In genomic region chr18:74457743-74458465, GRCh38 we compare ENCODE assay signal across 12 cellular contexts. TPM values are rescaled to one million over a fixed set of nuclear protein-coding genes. Genes with fewer than 3 reads are reported as not detected.
DNase-seq lines count a peak whose midpoint lies in the region; ATAC-seq and TF ChIP-seq lines count a peak whose summit lies in the region.
"Had no signal": no experiment of that assay in that cellular context is flagged by ENCODE, and none has a peak within 500 bp of the region (broad histone marks: within the 10 kb centered on the region; RNA-seq: fewer than 3 reads in every experiment).

No MANE protein-coding gene starts in this region.

- CTCF ChIA-PET in CD8-positive, alpha-beta T cell (lab: Charles Lee), result interaction anchor here (1.0 kb wide), 1 partner anchor 9 kb away, joined by 4 read pairs; no protein-coding TSS in a partner anchor
- CTCF ChIA-PET in activated CD8-positive, alpha-beta T cell treated with anti-CD3 and anti-CD28 coated beads for 36 hours (lab: Charles Lee), result interaction anchor here (1.0 kb wide), 1 partner anchor 11 kb away, joined by 3 read pairs; no protein-coding TSS in a partner anchor

- peak overlapping the region; percentile 68 for H3K4me3 Mint-ChIP-seq in CD8-positive, alpha-beta T cell
- H3K4me3 Mint-ChIP-seq in osteocyte (ENCODE audit: unreplicated experiment), result peak overlapping the region; percentile 38
- H3K4me3 Mint-ChIP-seq in activated CD8-positive, alpha-beta T cell treated with anti-CD3 and anti-CD28 coated beads for 36 hours, result no peak overlapping the region

- no peaks in the 10 kb centered on the region for H3K9me3 ChIP-seq in CD8-positive, alpha-beta T cell (ENCODE audit: low read length)
- H3K9me3 ChIP-seq in SK-N-MC (ENCODE audit: low read depth, low read length), result no peaks in the 10 kb centered on the region
- no peaks in the 10 kb centered on the region for H3K9me3 ChIP-seq in heart right ventricle

- peaks cover 6% of the 10 kb centered on the region for H3K27me3 ChIP-seq in CD8-positive, alpha-beta T cell (ENCODE audit: insufficient read depth, low read length)
- peaks cover 0 to 66% (median 25%) of the 10 kb centered on the region in 7 donors for H3K27me3 ChIP-seq in heart right ventricle

- no peak overlapping the region for H3K9ac ChIP-seq in SK-N-MC (ENCODE audit: insufficient read length)

- no peaks in the 10 kb centered on the region for H3K36me3 ChIP-seq in CD8-positive, alpha-beta T cell (ENCODE audit: insufficient read depth, low read length)
- H3K36me3 ChIP-seq in SK-N-MC (ENCODE audit: insufficient read depth, low read length) (no peaks in the 10 kb centered on the region), heart right ventricle (no peaks in the 10 kb centered on the region)

- 14% methylated on average over 33 of the region's 33 CpGs for WGBS in heart right ventricle, 2 donors

- no peak overlapping the region for H3K27ac Mint-ChIP-seq in CD8-positive, alpha-beta T cell
- H3K27ac Mint-ChIP-seq in osteocyte (ENCODE audit: unreplicated experiment), result no peak overlapping the region
- H3K27ac Mint-ChIP-seq in activated CD8-positive, alpha-beta T cell treated with anti-CD3 and anti-CD28 coated beads for 36 hours, result no peak overlapping the region
- H3K27ac Mint-ChIP-seq: IgD-negative memory B cell had no signal

- intact Hi-C loops in CD8-positive, alpha-beta T cell (cut with DNase I, micrococcal nuclease), result no loop called here
- intact Hi-C loops in heart right ventricle (cut with DNase I), result loop anchor here in 1 of 10 donors (2.0 kb wide), 1 partner anchor 37 kb away; no protein-coding TSS in a partner anchor
- intact Hi-C loops in activated CD8-positive, alpha-beta T cell treated with anti-CD3 and anti-CD28 coated beads for 36 hours (cut with micrococcal nuclease), result no loop called here

- H3K4me3 ChIP-seq in CD8-positive, alpha-beta T cell (ENCODE audit: low read depth, low read length), result no peak overlapping the region
- H3K4me3 ChIP-seq in SK-N-MC (peak overlapping the region; percentile 71; the same call in 1 of the 2 replicates), heart right ventricle (peak overlapping the region in 9 of 10 donors; percentile 57 to 77 (median 70))

- no peak overlapping the region for H3K27ac ChIP-seq in CD8-positive, alpha-beta T cell (ENCODE audit: low read depth, low read length)
- no peak overlapping the region for H3K27ac ChIP-seq in SK-N-MC
- H3K27ac ChIP-seq in heart right ventricle, result peak overlapping the region; percentile 20 to 89 (median 74)

- H3K4me1 ChIP-seq in CD8-positive, alpha-beta T cell (ENCODE audit: insufficient read depth, low read length), result peaks cover 17% of the 10 kb centered on the region
- H3K4me1 ChIP-seq in heart right ventricle, result peaks cover 0 to 72% (median 33%) of the 10 kb centered on the region in 9 donors

- no peaks in the 10 kb centered on the region for H3K36me3 Mint-ChIP-seq in CD8-positive, alpha-beta T cell
- H3K36me3 Mint-ChIP-seq in osteocyte (ENCODE audit: unreplicated experiment), result no peaks in the 10 kb centered on the region
- H3K36me3 Mint-ChIP-seq in activated CD8-positive, alpha-beta T cell treated with anti-CD3 and anti-CD28 coated beads for 36 hours (ENCODE audit: low read depth), result no peaks in the 10 kb centered on the region
- H3K36me3 Mint-ChIP-seq: IgD-negative memory B cell had no signal

- H3K27me3 Mint-ChIP-seq in CD8-positive, alpha-beta T cell (ENCODE audit: low read depth), result peaks cover 36% of the 10 kb centered on the region
- H3K27me3 Mint-ChIP-seq in osteocyte (ENCODE audit: unreplicated experiment), result peaks cover 71% of the 10 kb centered on the region
- peaks cover 28% of the 10 kb centered on the region for H3K27me3 Mint-ChIP-seq in activated CD8-positive, alpha-beta T cell treated with anti-CD3 and anti-CD28 coated beads for 36 hours

- POLR2A ChIA-PET in CD8-positive, alpha-beta T cell (lab: Charles Lee), result no interaction called here
- POLR2A ChIA-PET in activated CD8-positive, alpha-beta T cell treated with anti-CD3 and anti-CD28 coated beads for 36 hours (lab: Charles Lee), result no interaction called here

- no peak for ATAC-seq in CD8-positive, alpha-beta T cell
- peak; percentile 36 to 84 (median 66) for ATAC-seq in heart right ventricle
- no peak for ATAC-seq in activated CD8-positive, alpha-beta T cell treated with anti-CD3 and anti-CD28 coated beads for 36 hours
- ATAC-seq in HG02852 (IDR thresholded peaks at IDR 0.05; ENCODE audit: unreplicated experiment), result no peak

- H3K4me1 Mint-ChIP-seq in CD8-positive, alpha-beta T cell (ENCODE audit: low read depth), result peaks cover 12% of the 10 kb centered on the region
- H3K4me1 Mint-ChIP-seq in osteocyte (ENCODE audit: unreplicated experiment), result peaks cover 6% of the 10 kb centered on the region
- H3K4me1 Mint-ChIP-seq in activated CD8-positive, alpha-beta T cell treated with anti-CD3 and anti-CD28 coated beads for 36 hours (ENCODE audit: low read depth), result peaks cover 2% of the 10 kb centered on the region

- no peaks in the 10 kb centered on the region for H3K9me3 Mint-ChIP-seq in CD8-positive, alpha-beta T cell
- no peaks in the 10 kb centered on the region for H3K9me3 Mint-ChIP-seq in osteocyte (ENCODE audit: unreplicated experiment)
- H3K9me3 Mint-ChIP-seq in activated CD8-positive, alpha-beta T cell treated with anti-CD3 and anti-CD28 coated beads for 36 hours, result no peaks in the 10 kb centered on the region
- H3K9me3 Mint-ChIP-seq: IgD-negative memory B cell had no signal

- TF ChIP-seq CTCF in CD8-positive, alpha-beta T cell (IDR thresholded peaks at IDR 0.05), result no peak
- no peak for TF ChIP-seq CTCF in heart right ventricle (IDR thresholded peaks at IDR 0.05)
- no peak for TF ChIP-seq CTCF in osteocyte (IDR thresholded peaks at IDR 0.05)
- TF ChIP-seq CTCF in activated CD8-positive, alpha-beta T cell treated with anti-CD3 and anti-CD28 coated beads for 36 hours (IDR thresholded peaks at IDR 0.05), result no peak

- DNase-seq in CD8-positive, alpha-beta T cell, result peak in 1 of 7 experiments; percentile 42
- DNase-seq in SK-N-MC (ENCODE audit: low read depth, low spot score), result no peak
- peak; percentile 41 to 57 for DNase-seq in heart right ventricle
- DNase-seq in osteocyte (ENCODE audit: extremely low spot score, unreplicated experiment), result peak; percentile 82
- DNase-seq in OCI-M2 (lab: John Stamatoyannopoulos, UW; ENCODE audit: unreplicated experiment), result no peak
- no peak for DNase-seq in activated CD8-positive, alpha-beta T cell treated with anti-CD3 and anti-CD28 coated beads for 36 hours
- DNase-seq in DMS 273 (lab: John Stamatoyannopoulos, UW; ENCODE audit: unreplicated experiment), result no peak
- DNase-seq: activated CD4-positive, alpha-beta T cell treated with anti-CD3 and anti-CD28 coated beads for 1 hour; NCI-H2029 treated with DMSO at 0.1 percent for 48 hours had no signal

RNA-seq across cellular contexts. Expression of gene DIPK1C, which starts 0.8 kb away (rescaled TPM):
- total RNA-seq in CD8-positive, alpha-beta T cell, result not detected
- 10 to 100 TPM in 2 of 10 donors, 1 to 10 TPM in 7, under 1 TPM in 1; 0.90 to 12.9 (median 6.6) TPM for total RNA-seq in heart right ventricle
- 1 to 10 TPM in 1 of 2 donors, under 1 TPM in 1; 0.70 to 8.0 TPM for polyA plus RNA-seq in heart right ventricle
- total RNA-seq in osteocyte, result not detected in 2 replicates
- total RNA-seq in activated CD8-positive, alpha-beta T cell treated with anti-CD3 and anti-CD28 coated beads for 36 hours, result not detected
- total RNA-seq: posterior vena cava had no signal
- polyA plus RNA-seq: IgD-negative memory B cell had no signal

RNA-seq across cellular contexts. Expression of gene CNDP2, which starts 38.3 kb away (rescaled TPM):
- 10 to 100 TPM; 51.7 to 55.8 TPM for total RNA-seq in CD8-positive, alpha-beta T cell
- total RNA-seq in heart right ventricle, result 100 to 1,000 TPM in 1 of 10 donors, 10 to 100 TPM in 9; 50.2 to 117 (median 75.3) TPM
- 10 to 100 TPM; 48.9 to 62.3 TPM for polyA plus RNA-seq in heart right ventricle
- total RNA-seq in osteocyte, result 75.2 and 78.8 TPM in 2 replicates
- total RNA-seq in activated CD8-positive, alpha-beta T cell treated with anti-CD3 and anti-CD28 coated beads for 36 hours, result 100 to 1,000 TPM; 121 to 136 TPM

Comparison
In these comparisons a context has a peak if more than half of its experiments do, and no peak if none do; other contexts are left out.
1. ATAC-seq: peak in heart right ventricle (8 of 8); none in CD8-positive, alpha-beta T cell (single experiment), activated CD8-positive, alpha-beta T cell treated with anti-CD3 and anti-CD28 coated beads for 36 hours (single experiment) and HG02852 (single experiment).
2. DNase-seq: peak in heart right ventricle (2 of 2) and osteocyte (single experiment); none in SK-N-MC (single experiment), OCI-M2 (single experiment), activated CD8-positive, alpha-beta T cell treated with anti-CD3 and anti-CD28 coated beads for 36 hours (single experiment) and DMS 273 (single experiment).
3. H3K27ac ChIP-seq: peak in heart right ventricle (10 of 10); none in CD8-positive, alpha-beta T cell (single experiment) and SK-N-MC (single experiment).